10 cellular contexts compared by ENCODE assay signal in the genomic region with DNA sequence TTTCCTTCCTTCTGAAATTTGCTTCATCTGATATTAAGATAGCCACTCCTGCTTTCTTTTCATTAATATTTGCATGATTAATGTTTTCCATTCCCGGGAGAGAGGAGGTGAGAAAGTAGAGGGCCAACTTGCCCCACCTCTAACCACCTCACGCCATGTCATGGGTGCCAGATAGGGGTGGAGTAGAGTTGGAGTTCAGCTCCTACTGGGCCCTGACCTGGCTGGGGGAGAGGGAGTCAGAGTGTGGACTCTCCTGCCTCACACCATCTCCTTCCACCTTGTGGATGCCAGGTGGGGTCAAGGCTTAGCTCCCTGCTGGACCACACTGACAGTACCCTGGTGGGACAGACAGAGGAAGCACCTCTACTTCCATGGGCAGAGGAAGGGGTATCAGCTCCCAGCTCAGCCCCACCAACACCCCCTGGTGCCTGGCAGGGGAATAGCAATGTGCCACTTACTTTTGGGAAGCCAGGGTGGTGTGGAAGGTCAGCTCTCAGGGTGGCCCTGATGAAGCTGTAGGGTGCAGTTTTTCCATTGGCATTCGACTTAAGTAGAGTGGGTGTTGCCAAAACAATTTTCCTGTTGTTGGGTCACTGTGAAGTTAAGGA. TPM values are rescaled to one million over a fixed set of nuclear protein-coding genes. Genes with fewer than 3 reads are reported as not detected.
DNase-seq lines count a peak whose midpoint lies in the region; ATAC-seq and TF ChIP-seq lines count a peak whose summit lies in the region.
"Had no signal": no experiment of that assay in that cellular context is flagged by ENCODE, and none has a peak within 500 bp of the region (broad histone marks: within the 10 kb centered on the region; RNA-seq: fewer than 3 reads in every experiment).

No MANE protein-coding gene starts in this region.

- H3K27ac ChIP-seq in DND-41 (ENCODE audit: low read length) (no peak overlapping the region), ascending aorta (no peak overlapping the region)

- H3K4me3 ChIP-seq in DND-41 (ENCODE audit: low read depth in 1 of 2, low read length in 2 of 2) = no peak overlapping the region
- H3K4me3 ChIP-seq in ascending aorta = no peak overlapping the region

- no peaks in the 10 kb centered on the region for H3K27me3 Mint-ChIP-seq in naive B cell

- H3K9me3 Mint-ChIP-seq in naive B cell = peaks cover 5 to 10% (median 7%) of the 10 kb centered on the region in 7 donors

- H3K4me1 ChIP-seq in DND-41 (ENCODE audit: insufficient read depth, low read length) = no peaks in the 10 kb centered on the region
- no peaks in the 10 kb centered on the region for H3K4me1 ChIP-seq in ascending aorta

- H3K4me2 ChIP-seq in DND-41 (ENCODE audit: insufficient read depth, low read length) = no peak overlapping the region

- H3K27me3 ChIP-seq in DND-41 (ENCODE audit: insufficient read depth, low read length, poor library complexity) (no peaks in the 10 kb centered on the region), ascending aorta (no peaks in the 10 kb centered on the region)

- H3K4me3 Mint-ChIP-seq in naive B cell = peak overlapping the region in 1 of 8 donors; percentile 82

- no peak overlapping the region for H3K9ac ChIP-seq in DND-41 (ENCODE audit: low read depth, low read length)

- TF ChIP-seq CTCF in DND-41 (IDR thresholded peaks at IDR 0.05; ENCODE audit: borderline replicate concordance, extremely low read depth, low read length, poor library complexity, severe bottlenecking) = peak; percentile 75
- TF ChIP-seq CTCF in ascending aorta (IDR thresholded peaks at IDR 0.05) = peak in 1 of 3 experiments; percentile 25

- intact Hi-C loops in ascending aorta (cut with DNase I) = no loop called here

- H2AFZ ChIP-seq in DND-41 (ENCODE audit: low read depth, low read length) = no peak overlapping the region

- peaks cover 4% of the 10 kb centered on the region for H3K9me3 ChIP-seq in DND-41 (ENCODE audit: insufficient read depth, low read length, severe bottlenecking)
- H3K9me3 ChIP-seq in ascending aorta = no peaks in the 10 kb centered on the region

- H3K4me1 Mint-ChIP-seq in naive B cell = peaks cover 0 to 9% (median 0%) of the 10 kb centered on the region in 3 donors

- H3K36me3 ChIP-seq in DND-41 (ENCODE audit: insufficient read depth, low read length) (peaks cover 32% of the 10 kb centered on the region), ascending aorta (peaks cover 28 to 33% of the 10 kb centered on the region in 2 donors)

- H3K36me3 Mint-ChIP-seq in naive B cell = peaks cover 8 to 12% of the 10 kb centered on the region in 2 donors

- H4K20me1 ChIP-seq in DND-41 (ENCODE audit: insufficient read depth, low read length) = peaks cover 7% of the 10 kb centered on the region; the same call in 1 of the 2 replicates

- peaks cover 3% of the 10 kb centered on the region; the same call in 1 of the 2 replicates for H3K79me2 ChIP-seq in DND-41 (ENCODE audit: insufficient read depth, low read length)

- peak overlapping the region in 1 of 6 donors; percentile 65 for H3K27ac Mint-ChIP-seq in naive B cell

- peak; percentile 56 for ATAC-seq in DND-41 (ENCODE audit: insufficient read depth, low read depth)
- peak; percentile 21 to 32 for ATAC-seq in naive B cell (ENCODE audit: low read depth in 2 of 2)
- no peak for ATAC-seq in HG03196 (IDR thresholded peaks at IDR 0.05; ENCODE audit: unreplicated experiment)
- ATAC-seq in HG02938 (IDR thresholded peaks at IDR 0.05; ENCODE audit: unreplicated experiment) = no peak

- DNase-seq in DND-41 (peak; percentile 33), LoVo (ENCODE audit: low spot score) (peak; percentile 20), naive B cell (no peak), T1000 (lab: John Stamatoyannopoulos, UW) (no peak), ascending aorta (ENCODE audit: low spot score in 2 of 2) (no peak)
- peak; percentile 19 for DNase-seq in activated effector memory CD4-positive, alpha-beta T cell treated with Interleukin-2 at 50 U/mL for 16 hours

RNA-seq across cellular contexts. Expression of a gene that starts 28.0 kb away (rescaled TPM):
- 10 to 100 TPM in 4 of 6 donors, 1 to 10 TPM in 2; 6.5 to 20.9 (median 12.3) TPM for polyA plus RNA-seq in naive B cell (ENCODE audit: low read depth in 6 of 6)
- total RNA-seq in ascending aorta = 79.4 TPM

RNA-seq across cellular contexts. Expression of a gene that starts 44.8 kb away (rescaled TPM):
- polyA plus RNA-seq in naive B cell (ENCODE audit: low read depth in 6 of 6) = not detected
- total RNA-seq in ascending aorta = not detected
- total RNA-seq: glomerular endothelial cell, temporal lobe had no signal

Comparison
In these comparisons a context has a peak if more than half of its experiments do, and no peak if none do; other contexts are left out.
1. ATAC-seq: peak in DND-41 (single experiment) and naive B cell (2 of 2); none in HG03196 (single experiment) and HG02938 (single experiment).
2. DNase-seq: peak in DND-41 (single experiment), LoVo (single experiment) and activated effector memory CD4-positive, alpha-beta T cell treated with Interleukin-2 at 50 U/mL for 16 hours (single experiment); none in naive B cell (single experiment), T1000 (single experiment) and ascending aorta (0 of 2).